ENCODE assay signal across 17 cellular contexts in genomic region chr7:18202315-18203045, GRCh38.
DNase-seq lines count a peak whose midpoint lies in the region; ATAC-seq, FAIRE-seq and TF ChIP-seq lines count a peak whose summit lies in the region.
"Had no signal": no experiment of that assay in that cellular context is flagged by ENCODE, and none has a peak within 500 bp of the region (broad histone marks: within the 10 kb centered on the region; RNA-seq: fewer than 3 reads in every experiment).

No MANE protein-coding gene starts in this region.

- DNase-seq in NOMO-1 (lab: John Stamatoyannopoulos, UW; ENCODE audit: unreplicated experiment in 2 of 2), result peak; percentile 9 to 60
- DNase-seq in NOMO-1 treated with dmso at 0.1 percent for 144 hours (lab: John Stamatoyannopoulos, UW; ENCODE audit: unreplicated experiment), result no peak
- DNase-seq in kidney, result no peak
- no peak for DNase-seq in germinal center (ENCODE audit: low spot score)
- DNase-seq in stomach, result no peak
- no peak for DNase-seq in GM23338 (ENCODE audit: low spot score)
- DNase-seq: activated naive CD4-positive, alpha-beta T cell; effector CD4-positive, alpha-beta T cell; NCI-H1436 treated with DMSO at 0.1 percent for 48 hours; NCI-H774 had no signal

- no peak overlapping the region for H3K4me3 Mint-ChIP-seq in GM23338

- H3K9ac ChIP-seq in OCI-LY1 (ENCODE audit: low read length), result no peak overlapping the region
- H3K9ac ChIP-seq in kidney (ENCODE audit: low read length in 2 of 2), result no peak overlapping the region

- TF ChIP-seq EP300 in stomach (IDR thresholded peaks at IDR 0.05), result no peak

- TF ChIP-seq CTCF in OCI-LY1 (IDR thresholded peaks at IDR 0.05; ENCODE audit: low read length), result no peak
- no peak for TF ChIP-seq CTCF in kidney (IDR thresholded peaks at IDR 0.05; ENCODE audit: borderline replicate concordance, extremely low read depth, insufficient read depth)
- no peak for TF ChIP-seq CTCF in stomach (IDR thresholded peaks at IDR 0.05)
- TF ChIP-seq CTCF in GM23338 (conservative IDR thresholded peaks at IDR 0.05; ENCODE audit: low read depth in 2 of 2), result no peak

- H4K20me1 ChIP-seq in OCI-LY1 (ENCODE audit: insufficient read depth, low read length) (no peaks in the 10 kb centered on the region), GM23338 (replicated peaks; ENCODE audit: insufficient read depth) (no peaks in the 10 kb centered on the region)

- H3K27me3 ChIP-seq in OCI-LY1 (ENCODE audit: insufficient read depth, low read length), result no peaks in the 10 kb centered on the region
- no peaks in the 10 kb centered on the region for H3K27me3 ChIP-seq in stomach
- no peaks in the 10 kb centered on the region for H3K27me3 ChIP-seq in GM23338 (ENCODE audit: insufficient read depth)
- H3K27me3 ChIP-seq: SJSA1, suprapubic skin had no signal

- peak overlapping the region; percentile 38 for H3K27ac ChIP-seq in OCI-LY1 (ENCODE audit: low read depth, low read length, poor library complexity, severe bottlenecking)
- no peak overlapping the region for H3K27ac ChIP-seq in kidney (ENCODE audit: low read depth in 2 of 2, low read length in 2 of 2)
- no peak overlapping the region for H3K27ac ChIP-seq in stomach
- H3K27ac ChIP-seq in GM23338 (ENCODE audit: low read depth), result no peak overlapping the region
- H3K27ac ChIP-seq: SJSA1, suprapubic skin had no signal

- H2AFZ ChIP-seq in OCI-LY1 (ENCODE audit: low read length), result no peak overlapping the region
- no peak overlapping the region for H2AFZ ChIP-seq in GM23338

- H3K9me3 Mint-ChIP-seq in GM23338, result no peaks in the 10 kb centered on the region
- H3K9me3 Mint-ChIP-seq: brain had no signal

- intact Hi-C loops in kidney (cut with DNase I), result no loop called here
- intact Hi-C loops in stomach (cut with DNase I; ENCODE audit: low total_unique reads), result no loop called here

- no peak for TF ChIP-seq POLR2A in stomach (IDR thresholded peaks at IDR 0.05)

- H3K4me1 Mint-ChIP-seq in GM23338, result peaks cover 4% of the 10 kb centered on the region; the same call in 1 of the 3 replicates

- no peak overlapping the region for H3K27ac Mint-ChIP-seq in GM23338

- H3K36me3 Mint-ChIP-seq in GM23338 (ENCODE audit: low read depth), result no peaks in the 10 kb centered on the region
- H3K36me3 Mint-ChIP-seq: brain had no signal

- H3F3A ChIP-seq in OCI-LY1 (ENCODE audit: insufficient read depth, low read length) (no peaks in the 10 kb centered on the region), GM23338 (replicated peaks; ENCODE audit: low read depth) (no peaks in the 10 kb centered on the region)

- H3K79me2 ChIP-seq in OCI-LY1 (ENCODE audit: insufficient read depth, low read length), result no peaks in the 10 kb centered on the region
- no peaks in the 10 kb centered on the region for H3K79me2 ChIP-seq in GM23338 (replicated peaks; ENCODE audit: insufficient read depth)

- H3K4me2 ChIP-seq in OCI-LY1 (ENCODE audit: low read length) (no peak overlapping the region), GM23338 (no peak overlapping the region)

- H3K4me1 ChIP-seq in OCI-LY1 (ENCODE audit: insufficient read depth, low read length, severe bottlenecking) (peaks cover 18% of the 10 kb centered on the region), kidney (ENCODE audit: control insufficient read depth in 1 of 2, insufficient read depth in 1 of 2, low read depth in 1 of 2, low read length in 2 of 2) (no peaks in the 10 kb centered on the region), stomach (peaks cover 0 to 26% (median 0%) of the 10 kb centered on the region in 4 donors), GM23338 (ENCODE audit: insufficient read depth) (no peaks in the 10 kb centered on the region)
- H3K4me1 ChIP-seq: suprapubic skin had no signal

- H3K9me3 ChIP-seq in OCI-LY1 (ENCODE audit: low read length) (no peaks in the 10 kb centered on the region), kidney (ENCODE audit: control insufficient read depth in 1 of 2, low read length in 2 of 2) (no peaks in the 10 kb centered on the region), stomach (no peaks in the 10 kb centered on the region)
- H3K9me3 ChIP-seq: SJSA1, suprapubic skin had no signal

- H3K36me3 ChIP-seq in OCI-LY1 (ENCODE audit: insufficient read depth, low read length), result no peaks in the 10 kb centered on the region
- H3K36me3 ChIP-seq in kidney (ENCODE audit: control insufficient read depth in 1 of 2, insufficient read depth in 2 of 2, low read length in 2 of 2), result no peaks in the 10 kb centered on the region
- H3K36me3 ChIP-seq in stomach, result no peaks in the 10 kb centered on the region
- no peaks in the 10 kb centered on the region for H3K36me3 ChIP-seq in GM23338 (ENCODE audit: insufficient read depth)
- H3K36me3 ChIP-seq: SJSA1, suprapubic skin had no signal

- ATAC-seq in HG03378 (IDR thresholded peaks at IDR 0.05; ENCODE audit: unreplicated experiment) (peak; percentile 51), GM23338 (no peak)

- no peak for FAIRE-seq in kidney (lab: Jason Lieb, UNC)
- FAIRE-seq: A204.1, H1 had no signal

- H3K9me2 ChIP-seq in OCI-LY1 (ENCODE audit: low read depth, low read length) (0 out of 2 replicates have a peak, but pooled peaks cover 5% of the 10 kb centered on the region), GM23338 (ENCODE audit: insufficient read depth) (no peaks in the 10 kb centered on the region)

- H3K4me3 ChIP-seq in OCI-LY1 (ENCODE audit: low read depth, low read length, poor library complexity, severe bottlenecking) (no peak overlapping the region), kidney (ENCODE audit: low read length in 2 of 2) (no peak overlapping the region), stomach (no peak overlapping the region), GM23338 (no peak overlapping the region)
- H3K4me3 ChIP-seq: SJSA1, suprapubic skin had no signal

- 90 to 93% (median 92%) methylated on average over 3 of the region's 3 CpGs for WGBS in stomach, 5 donors

- peaks cover 2% of the 10 kb centered on the region for H3K27me3 Mint-ChIP-seq in GM23338 (ENCODE audit: insufficient read depth, low read depth, poor library complexity)
- H3K27me3 Mint-ChIP-seq: brain had no signal

TF ChIP-seq in GM23338, 12 proteins besides CTCF, POLR2A, EP300 and RAD21:
- TF ChIP-seq STAT1 (IDR thresholded peaks at IDR 0.05; ENCODE audit: unreplicated experiment) (no peak), CREB1 (CRISPR knock-in tag; IDR thresholded peaks at IDR 0.05; ENCODE audit: low read depth) (no peak), NANOG (IDR thresholded peaks at IDR 0.05; ENCODE audit: borderline replicate concordance) (no peak), POLR2AphosphoS5 (IDR thresholded peaks at IDR 0.05; ENCODE audit: low read depth) (no peak), ETS1 (IDR thresholded peaks at IDR 0.05) (no peak), EZH2 (IDR thresholded peaks at IDR 0.05; ENCODE audit: low read depth, unreplicated experiment) (no peak)

Comparison
In these comparisons a context has a peak if more than half of its experiments do, and no peak if none do; other contexts are left out.
1. DNase-seq: peak in NOMO-1 (2 of 2); none in NOMO-1 treated with dmso at 0.1 percent for 144 hours (single experiment), kidney (single experiment), germinal center (single experiment), stomach (single experiment) and GM23338 (single experiment).